In the genomic region with DNA sequence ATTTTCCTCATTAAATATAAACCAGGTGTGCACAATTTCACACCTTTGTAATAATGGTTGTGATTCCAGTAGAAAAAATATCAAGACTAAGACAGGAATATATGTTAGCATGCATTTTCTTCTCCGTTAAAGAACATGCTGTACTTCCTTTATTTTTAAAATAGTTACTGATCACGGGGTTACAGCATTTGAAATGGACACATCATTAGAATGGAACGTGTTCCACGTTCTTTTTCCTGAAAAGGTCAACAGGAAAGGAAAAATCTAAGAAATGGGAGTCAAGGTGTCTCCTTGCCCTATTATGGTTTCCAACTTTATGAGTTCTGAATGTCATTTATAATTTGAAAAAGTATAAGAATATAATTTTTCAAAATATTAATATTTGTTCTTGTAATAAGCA, we compare ENCODE assay signal across 2 cellular contexts.
TF ChIP-seq lines count a peak whose summit lies in the region.

No MANE protein-coding gene starts in this region.

TF ChIP-seq in SK-N-SH, 30 proteins besides CTCF, POLR2A, EP300 and RAD21 (continued from another document):
- TF ChIP-seq, protein P1, sequence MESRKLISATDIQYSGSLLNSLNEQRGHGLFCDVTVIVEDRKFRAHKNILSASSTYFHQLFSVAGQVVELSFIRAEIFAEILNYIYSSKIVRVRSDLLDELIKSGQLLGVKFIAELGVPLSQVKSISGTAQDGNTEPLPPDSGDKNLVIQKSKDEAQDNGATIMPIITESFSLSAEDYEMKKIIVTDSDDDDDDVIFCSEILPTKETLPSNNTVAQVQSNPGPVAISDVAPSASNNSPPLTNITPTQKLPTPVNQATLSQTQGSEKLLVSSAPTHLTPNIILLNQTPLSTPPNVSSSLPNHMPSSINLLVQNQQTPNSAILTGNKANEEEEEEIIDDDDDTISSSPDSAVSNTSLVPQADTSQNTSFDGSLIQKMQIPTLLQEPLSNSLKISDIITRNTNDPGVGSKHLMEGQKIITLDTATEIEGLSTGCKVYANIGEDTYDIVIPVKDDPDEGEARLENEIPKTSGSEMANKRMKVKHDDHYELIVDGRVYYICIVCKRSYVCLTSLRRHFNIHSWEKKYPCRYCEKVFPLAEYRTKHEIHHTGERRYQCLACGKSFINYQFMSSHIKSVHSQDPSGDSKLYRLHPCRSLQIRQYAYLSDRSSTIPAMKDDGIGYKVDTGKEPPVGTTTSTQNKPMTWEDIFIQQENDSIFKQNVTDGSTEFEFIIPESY (IDR thresholded peaks at IDR 0.05; ENCODE audit: borderline replicate concordance, low read depth) = no peak
- TF ChIP-seq, protein P2, sequence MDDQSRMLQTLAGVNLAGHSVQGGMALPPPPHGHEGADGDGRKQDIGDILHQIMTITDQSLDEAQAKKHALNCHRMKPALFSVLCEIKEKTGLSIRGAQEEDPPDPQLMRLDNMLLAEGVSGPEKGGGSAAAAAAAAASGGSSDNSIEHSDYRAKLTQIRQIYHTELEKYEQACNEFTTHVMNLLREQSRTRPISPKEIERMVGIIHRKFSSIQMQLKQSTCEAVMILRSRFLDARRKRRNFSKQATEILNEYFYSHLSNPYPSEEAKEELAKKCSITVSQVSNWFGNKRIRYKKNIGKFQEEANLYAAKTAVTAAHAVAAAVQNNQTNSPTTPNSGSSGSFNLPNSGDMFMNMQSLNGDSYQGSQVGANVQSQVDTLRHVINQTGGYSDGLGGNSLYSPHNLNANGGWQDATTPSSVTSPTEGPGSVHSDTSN (IDR thresholded peaks at IDR 0.05) = no peak
- TF ChIP-seq MEF2A (IDR thresholded peaks at IDR 0.05; ENCODE audit: borderline replicate concordance, low read depth) (no peak), MXI1 (IDR thresholded peaks at IDR 0.05; ENCODE audit: low read depth, low read length) (no peak)

TF ChIP-seq in SK-N-SH treated with all-trans-retinoic acid at 6 μM for 48 hours, 23 proteins besides CTCF, POLR2A, EP300 and RAD21 (continued from another document):
- TF ChIP-seq, protein P3, sequence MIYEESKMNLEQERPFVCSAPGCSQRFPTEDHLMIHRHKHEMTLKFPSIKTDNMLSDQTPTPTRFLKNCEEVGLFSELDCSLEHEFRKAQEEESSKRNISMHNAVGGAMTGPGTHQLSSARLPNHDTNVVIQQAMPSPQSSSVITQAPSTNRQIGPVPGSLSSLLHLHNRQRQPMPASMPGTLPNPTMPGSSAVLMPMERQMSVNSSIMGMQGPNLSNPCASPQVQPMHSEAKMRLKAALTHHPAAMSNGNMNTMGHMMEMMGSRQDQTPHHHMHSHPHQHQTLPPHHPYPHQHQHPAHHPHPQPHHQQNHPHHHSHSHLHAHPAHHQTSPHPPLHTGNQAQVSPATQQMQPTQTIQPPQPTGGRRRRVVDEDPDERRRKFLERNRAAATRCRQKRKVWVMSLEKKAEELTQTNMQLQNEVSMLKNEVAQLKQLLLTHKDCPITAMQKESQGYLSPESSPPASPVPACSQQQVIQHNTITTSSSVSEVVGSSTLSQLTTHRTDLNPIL (CRISPR knock-in tag; IDR thresholded peaks at IDR 0.05; ENCODE audit: low read depth) = no peak
- TF ChIP-seq ESRRG (CRISPR knock-in tag; IDR thresholded peaks at IDR 0.05) (no peak), ZNF565 (CRISPR knock-in tag; conservative IDR thresholded peaks at IDR 0.05; ENCODE audit: low read depth) (no peak)
